ENCODE assay signal across 9 cellular contexts in genomic region chr4:971670-972500, GRCh38. TPM values are rescaled to one million over a fixed set of nuclear protein-coding genes. Genes with fewer than 3 reads are reported as not detected.
DNase-seq lines count a peak whose midpoint lies in the region; ATAC-seq, FAIRE-seq and TF ChIP-seq lines count a peak whose summit lies in the region.
"Had no signal": no experiment of that assay in that cellular context is flagged by ENCODE, and none has a peak within 500 bp of the region (broad histone marks: within the 10 kb centered on the region; RNA-seq: fewer than 3 reads in every experiment).

No MANE protein-coding gene starts in this region.

- H3K79me2 ChIP-seq in SK-N-SH (ENCODE audit: insufficient read depth) (peaks cover 18% of the 10 kb centered on the region; the same call in 1 of the 2 replicates), keratinocyte (ENCODE audit: control insufficient read depth, insufficient read depth, low read length) (no peaks in the 10 kb centered on the region)

- H3K9me3 ChIP-seq in SK-N-SH (no peaks in the 10 kb centered on the region), keratinocyte (ENCODE audit: control insufficient read depth, low read depth, low read length) (no peaks in the 10 kb centered on the region)

- H3K4me3 Mint-ChIP-seq in activated CD8-positive, alpha-beta T cell treated with anti-CD3 and anti-CD28 coated beads, Interleukin-2, amount 10 ng/mL, durations not matched to agents 7 days and 5 days = peak overlapping the region; percentile 52
- peak overlapping the region; percentile 69 to 83 for H3K4me3 Mint-ChIP-seq in stimulated activated naive B cell treated with anti-CD40 and anti-IgM and Interleukin-4, amounts not matched to agents 10 μg/mL and 1 μg/mL and 100 μg/mL, for 72 hours

- H3K27me3 ChIP-seq in SK-N-SH (ENCODE audit: insufficient read depth) (no peaks in the 10 kb centered on the region), keratinocyte (ENCODE audit: control insufficient read depth, extremely low read depth, insufficient read depth, low read length) (peaks cover 5% of the 10 kb centered on the region)

- H3F3A ChIP-seq in SK-N-SH (replicated peaks; ENCODE audit: insufficient read depth) = no peaks in the 10 kb centered on the region

- ATAC-seq in SK-N-SH treated with all-trans-retinoic acid at 6 μM for 48 hours = no peak
- no peak for ATAC-seq in activated CD8-positive, alpha-beta T cell treated with anti-CD3 and anti-CD28 coated beads, Interleukin-2, amount 10 ng/mL, durations not matched to agents 7 days and 5 days
- ATAC-seq in stimulated activated naive B cell treated with anti-CD40 and anti-IgM and Interleukin-4, amounts not matched to agents 10 μg/mL and 1 μg/mL and 100 μg/mL, for 72 hours (replicated peaks) = no peak
- no peak for ATAC-seq in GM21825 (IDR thresholded peaks at IDR 0.05; ENCODE audit: unreplicated experiment)

- H3K4me1 Mint-ChIP-seq in activated CD8-positive, alpha-beta T cell treated with anti-CD3 and anti-CD28 coated beads, Interleukin-2, amount 10 ng/mL, durations not matched to agents 7 days and 5 days (ENCODE audit: low read depth) = peaks cover 25% of the 10 kb centered on the region
- H3K4me1 Mint-ChIP-seq in stimulated activated naive B cell treated with anti-CD40 and anti-IgM and Interleukin-4, amounts not matched to agents 10 μg/mL and 1 μg/mL and 100 μg/mL, for 72 hours = peaks cover 9 to 31% of the 10 kb centered on the region in 2 donors

- no peak for TF ChIP-seq EP300 in SK-N-SH (IDR thresholded peaks at IDR 0.05; ENCODE audit: borderline replicate concordance in 1 of 2, low read depth in 1 of 2, low read length in 1 of 2)

- peak overlapping the region; percentile 99 for H3K4me2 ChIP-seq in SK-N-SH
- H3K4me2 ChIP-seq in keratinocyte (ENCODE audit: control insufficient read depth, extremely low read depth, insufficient read depth, low read depth, low read length) = peak overlapping the region; percentile 80

- H3K36me3 ChIP-seq in SK-N-SH (replicated peaks in 1 of 2; ENCODE audit: control insufficient read depth in 1 of 2, insufficient read depth in 2 of 2, low read length in 1 of 2) (peaks cover 0 to under 1% of the 10 kb centered on the region in 2 experiments), keratinocyte (ENCODE audit: control insufficient read depth in 2 of 2, extremely low read depth in 1 of 2, insufficient read depth in 2 of 2, low read length in 2 of 2) (peaks cover 0 to 2% of the 10 kb centered on the region in 2 experiments)

- dilution Hi-C loops in keratinocyte (cut with MboI; ENCODE audit: extremely low pct_ligation_motif_present, low sequenced_read_pairs) = no loop called here

- H3K27me3 Mint-ChIP-seq in activated CD8-positive, alpha-beta T cell treated with anti-CD3 and anti-CD28 coated beads, Interleukin-2, amount 10 ng/mL, durations not matched to agents 7 days and 5 days (ENCODE audit: low read depth) = no peaks in the 10 kb centered on the region
- no peaks in the 10 kb centered on the region for H3K27me3 Mint-ChIP-seq in stimulated activated naive B cell treated with anti-CD40 and anti-IgM and Interleukin-4, amounts not matched to agents 10 μg/mL and 1 μg/mL and 100 μg/mL, for 72 hours

- no peak for FAIRE-seq in keratinocyte (lab: Jason Lieb, UNC)

- H3K4me3 ChIP-seq in SK-N-SH (ENCODE audit: low read depth in 2 of 2, low read length in 1 of 2) (peak overlapping the region; percentile 80 to 85), keratinocyte (ENCODE audit: control insufficient read depth in 2 of 3, extremely low read depth in 1 of 3, insufficient read depth in 2 of 3, low read depth in 1 of 3, low read length in 3 of 3) (peak overlapping the region; percentile 63 to 74 (median 71))

- TF ChIP-seq RAD21 in SK-N-SH (IDR thresholded peaks at IDR 0.05; ENCODE audit: low read length) = no peak

- H2AFZ ChIP-seq in SK-N-SH (ENCODE audit: low read depth) (no peak overlapping the region), keratinocyte (ENCODE audit: control insufficient read depth, low read length) (no peak overlapping the region)

- H3K36me3 Mint-ChIP-seq in activated CD8-positive, alpha-beta T cell treated with anti-CD3 and anti-CD28 coated beads, Interleukin-2, amount 10 ng/mL, durations not matched to agents 7 days and 5 days (ENCODE audit: low read depth) = no peaks in the 10 kb centered on the region
- H3K36me3 Mint-ChIP-seq in stimulated activated naive B cell treated with anti-CD40 and anti-IgM and Interleukin-4, amounts not matched to agents 10 μg/mL and 1 μg/mL and 100 μg/mL, for 72 hours = peaks cover 1 to 6% of the 10 kb centered on the region in 2 donors

- POLR2A ChIA-PET in SK-N-SH (lab: Yijun Ruan, JAX) = interaction anchor here (1.1 kb wide), 1 partner anchor 15 kb away, joined by 5 read pairs; the partner anchor contains the start of gene IDUA
- POLR2A ChIA-PET in activated CD8-positive, alpha-beta T cell treated with anti-CD3 and anti-CD28 coated beads, Interleukin-2, amount 10 ng/mL, durations not matched to agents 7 days and 5 days (lab: Charles Lee) = interaction anchor here (1.2 to 1.6 kb wide), 2 partner anchors 39 to 40 kb away, joined by 4 read pairs; partner anchors contain the start of genes GAK and TMEM175

- DNase-seq in SK-N-SH (no peak), keratinocyte (ENCODE audit: low read depth, low spot score) (no peak), NCI-H1436 (lab: John Stamatoyannopoulos, UW) (no peak), pons (ENCODE audit: low spot score) (no peak)
- no peak for DNase-seq in activated CD8-positive, alpha-beta T cell treated with anti-CD3 and anti-CD28 coated beads, Interleukin-2, amount 10 ng/mL, durations not matched to agents 7 days and 5 days
- DNase-seq in stimulated activated naive B cell treated with anti-CD40 and anti-IgM and Interleukin-4, amounts not matched to agents 10 μg/mL and 1 μg/mL and 100 μg/mL, for 72 hours = no peak
- DNase-seq: NCI-H187 treated with DMSO at 0.1 percent for 48 hours had no signal

- no peaks in the 10 kb centered on the region for H3K9me2 ChIP-seq in SK-N-SH

- H4K20me1 ChIP-seq in SK-N-SH (ENCODE audit: insufficient read depth) (peaks cover 18% of the 10 kb centered on the region), keratinocyte (ENCODE audit: control insufficient read depth, extremely low read depth, insufficient read depth, low read length) (peaks cover 3% of the 10 kb centered on the region)

- TF ChIP-seq CTCF in SK-N-SH (IDR thresholded peaks at IDR 0.05) = no peak
- no peak for TF ChIP-seq CTCF in keratinocyte (optimal IDR thresholded peaks at IDR 0.05 in 1 of 3, IDR thresholded peaks at IDR 0.05 in 1 of 3, conservative IDR thresholded peaks at IDR 0.05 in 1 of 3; ENCODE audit: extremely low read depth in 1 of 3, insufficient read depth in 2 of 3, low read length in 3 of 3)

- H3K27ac ChIP-seq in SK-N-SH (ENCODE audit: low read depth in 2 of 2, low read length in 1 of 2) (no peak overlapping the region), keratinocyte (ENCODE audit: control insufficient read depth, insufficient read depth, low read length) (no peak overlapping the region)

- no peak overlapping the region for H3K27ac Mint-ChIP-seq in activated CD8-positive, alpha-beta T cell treated with anti-CD3 and anti-CD28 coated beads, Interleukin-2, amount 10 ng/mL, durations not matched to agents 7 days and 5 days
- H3K27ac Mint-ChIP-seq in stimulated activated naive B cell treated with anti-CD40 and anti-IgM and Interleukin-4, amounts not matched to agents 10 μg/mL and 1 μg/mL and 100 μg/mL, for 72 hours = no peak overlapping the region

- CTCF ChIA-PET in SK-N-SH (lab: Yijun Ruan, JAX) = interaction anchor here (0.7 to 1.6 kb wide), 2 partner anchors 15 to 27 kb away, joined by 3 read pairs; partner anchors contain the start of gene IDUA
- CTCF ChIA-PET in activated CD8-positive, alpha-beta T cell treated with anti-CD3 and anti-CD28 coated beads, Interleukin-2, amount 10 ng/mL, durations not matched to agents 7 days and 5 days (lab: Charles Lee) = interaction anchor here (1.7 kb wide), 1 partner anchor 229 kb away, joined by 4 read pairs; no protein-coding TSS in a partner anchor

- H3K9me3 Mint-ChIP-seq in activated CD8-positive, alpha-beta T cell treated with anti-CD3 and anti-CD28 coated beads, Interleukin-2, amount 10 ng/mL, durations not matched to agents 7 days and 5 days (ENCODE audit: insufficient read depth) = no peaks in the 10 kb centered on the region
- no peaks in the 10 kb centered on the region for H3K9me3 Mint-ChIP-seq in stimulated activated naive B cell treated with anti-CD40 and anti-IgM and Interleukin-4, amounts not matched to agents 10 μg/mL and 1 μg/mL and 100 μg/mL, for 72 hours

- H3K4me1 ChIP-seq in SK-N-SH (ENCODE audit: control insufficient read depth in 1 of 2, insufficient read depth in 2 of 2, low read depth in 1 of 2, low read length in 1 of 2) (peaks cover 7 to 18% of the 10 kb centered on the region in 2 experiments; a peak in 1 of 4 replicates), keratinocyte (ENCODE audit: control insufficient read depth, extremely low read depth, insufficient read depth, low read length) (peaks cover 19% of the 10 kb centered on the region)

- H3K9me1 ChIP-seq in keratinocyte (ENCODE audit: control insufficient read depth, extremely low read depth, insufficient read depth, low read length) = no peaks in the 10 kb centered on the region

- peak overlapping the region; percentile 61; the same call in 1 of the 2 replicates for H3K9ac ChIP-seq in SK-N-SH
- H3K9ac ChIP-seq in keratinocyte (ENCODE audit: control insufficient read depth, extremely low read depth, insufficient read depth, low read length) = peak overlapping the region; percentile 71

- 57% methylated on average over 5 of the region's 24 CpGs for WGBS in SK-N-SH (ENCODE audit: low lambda C conversion rate)

RNA-seq across cellular contexts. Expression of gene DGKQ, which starts 1.5 kb away (rescaled TPM):
- polyA plus RNA-seq in SK-N-SH (2012; rRNA removed) = 10.9 and 11.5 TPM in 2 replicates
- polyA plus RNA-seq in SK-N-SH (2012; cell fraction: cytosol; rRNA removed) = 3.3 and 6.8 TPM in 2 replicates
- 50.0 and 64.3 TPM in 2 replicates for polyA plus RNA-seq in SK-N-SH (2012; cell fraction: nucleus; rRNA removed)
- 10 to 100 TPM; 15.9 to 16.2 TPM for total RNA-seq in activated CD8-positive, alpha-beta T cell treated with anti-CD3 and anti-CD28 coated beads, Interleukin-2, amount 10 ng/mL, durations not matched to agents 7 days and 5 days
- polyA plus RNA-seq in keratinocyte = 5.3 to 11.3 TPM (median 5.9 TPM) in 3 replicates
- polyA plus RNA-seq in keratinocyte (2011; ENCODE audit: low read depth) = 3.0 TPM
- 3.5 and 9.1 TPM in 2 replicates for polyA plus RNA-seq in keratinocyte (2011; cell fraction: cytosol; rRNA removed)
- 22.9 and 30.3 TPM in 2 replicates for polyA plus RNA-seq in keratinocyte (2011; cell fraction: nucleus; rRNA removed)
- polyA plus RNA-seq in keratinocyte (2012; ENCODE audit: low replicate concordance) = 7.4 and 8.8 TPM in 2 replicates
- 5.9 to 10.4 TPM (median 8.3 TPM) in 3 replicates for polyA minus RNA-seq in keratinocyte
- 17.5 TPM for polyA minus RNA-seq in keratinocyte (2011; cell fraction: cytosol; rRNA and poly(A)+ RNA removed)
- polyA minus RNA-seq in keratinocyte (2011; cell fraction: nucleus; rRNA and poly(A)+ RNA removed) = 16.9 and 17.8 TPM in 2 replicates

RNA-seq across cellular contexts. Expression of gene IDUA, which starts 15.0 kb away (rescaled TPM):
- 24.4 and 32.1 TPM in 2 replicates for polyA plus RNA-seq in SK-N-SH (2012; rRNA removed)
- 5.1 and 7.1 TPM in 2 replicates for polyA plus RNA-seq in SK-N-SH (2012; cell fraction: cytosol; rRNA removed)
- polyA plus RNA-seq in SK-N-SH (2012; cell fraction: nucleus; rRNA removed) = 333 and 514 TPM in 2 replicates
- total RNA-seq in activated CD8-positive, alpha-beta T cell treated with anti-CD3 and anti-CD28 coated beads, Interleukin-2, amount 10 ng/mL, durations not matched to agents 7 days and 5 days = 10 to 100 TPM; 19.0 to 20.9 TPM
- 0.74 to 3.9 TPM (median 1.2 TPM) in 3 replicates for polyA plus RNA-seq in keratinocyte
- 5.5 TPM for polyA plus RNA-seq in keratinocyte (2011; ENCODE audit: low read depth)
- polyA plus RNA-seq in keratinocyte (2011; cell fraction: cytosol; rRNA removed) = 0.22 and 1.1 TPM in 2 replicates
- polyA plus RNA-seq in keratinocyte (2011; cell fraction: nucleus; rRNA removed) = 14.6 and 27.2 TPM in 2 replicates
- 1.7 and 6.6 TPM in 2 replicates for polyA plus RNA-seq in keratinocyte (2012; ENCODE audit: low replicate concordance)
- polyA minus RNA-seq in keratinocyte = 0.85 to 2.4 TPM (median 1.4 TPM) in 3 replicates
- 3.5 TPM for polyA minus RNA-seq in keratinocyte (2011; cell fraction: cytosol; rRNA and poly(A)+ RNA removed)
- 5.4 and 8.7 TPM in 2 replicates for polyA minus RNA-seq in keratinocyte (2011; cell fraction: nucleus; rRNA and poly(A)+ RNA removed)

RNA-seq across cellular contexts. Expression of gene SLC26A1, which starts 21.3 kb away (rescaled TPM):
- polyA plus RNA-seq in SK-N-SH (2012; rRNA removed) (0.05 and 0.08 TPM in 2 replicates), keratinocyte (not detected in 3 replicates)
- 0.04 and 0.13 TPM in 2 replicates for polyA plus RNA-seq in SK-N-SH (2012; cell fraction: cytosol; rRNA removed)
- polyA plus RNA-seq in SK-N-SH (2012; cell fraction: nucleus; rRNA removed) = 0.48 and 0.63 TPM in 2 replicates
- under 1 TPM in 1 of 2 experiments, not detected in 1; 0.45 TPM for total RNA-seq in activated CD8-positive, alpha-beta T cell treated with anti-CD3 and anti-CD28 coated beads, Interleukin-2, amount 10 ng/mL, durations not matched to agents 7 days and 5 days
- not detected for polyA plus RNA-seq in keratinocyte (2011; ENCODE audit: low read depth)
- polyA plus RNA-seq in keratinocyte (2011; cell fraction: cytosol; rRNA removed) = not detected in 2 replicates
- polyA plus RNA-seq in keratinocyte (2011; cell fraction: nucleus; rRNA removed) = not detected in 2 replicates
- 0.18 and 0.69 TPM in 2 replicates for polyA plus RNA-seq in keratinocyte (2012; ENCODE audit: low replicate concordance)
- polyA minus RNA-seq in keratinocyte = not detected in 3 replicates
- not detected for polyA minus RNA-seq in keratinocyte (2011; cell fraction: cytosol; rRNA and poly(A)+ RNA removed)
- polyA minus RNA-seq in keratinocyte (2011; cell fraction: nucleus; rRNA and poly(A)+ RNA removed) = not detected in 2 replicates

RNA-seq across cellular contexts. Expression of gene FGFRL1, which starts 39.5 kb away (rescaled TPM):
- polyA plus RNA-seq in SK-N-SH (2012; rRNA removed) = 18.9 and 22.5 TPM in 2 replicates
- polyA plus RNA-seq in SK-N-SH (2012; cell fraction: cytosol; rRNA removed) = 11.5 and 26.0 TPM in 2 replicates
- polyA plus RNA-seq in SK-N-SH (2012; cell fraction: nucleus; rRNA removed) = 32.3 and 42.1 TPM in 2 replicates
- 10 to 100 TPM in 1 of 2 experiments, 1 to 10 TPM in 1; 8.1 to 10.1 TPM for total RNA-seq in activated CD8-positive, alpha-beta T cell treated with anti-CD3 and anti-CD28 coated beads, Interleukin-2, amount 10 ng/mL, durations not matched to agents 7 days and 5 days
- polyA plus RNA-seq in keratinocyte = 2.8 to 8.1 TPM (median 4.9 TPM) in 3 replicates
- 1.9 TPM for polyA plus RNA-seq in keratinocyte (2011; ENCODE audit: low read depth)
- polyA plus RNA-seq in keratinocyte (2011; cell fraction: cytosol; rRNA removed) = 8.3 and 9.7 TPM in 2 replicates
- 13.6 and 16.4 TPM in 2 replicates for polyA plus RNA-seq in keratinocyte (2011; cell fraction: nucleus; rRNA removed)
- polyA plus RNA-seq in keratinocyte (2012; ENCODE audit: low replicate concordance) = 4.2 and 8.0 TPM in 2 replicates
- polyA minus RNA-seq in keratinocyte = 28.4 to 43.9 TPM (median 33.5 TPM) in 3 replicates
- polyA minus RNA-seq in keratinocyte (2011; cell fraction: cytosol; rRNA and poly(A)+ RNA removed) = 11.7 TPM
- polyA minus RNA-seq in keratinocyte (2011; cell fraction: nucleus; rRNA and poly(A)+ RNA removed) = 7.8 and 10.3 TPM in 2 replicates

RNA-seq across cellular contexts. Expression of gene TMEM175, which starts 39.6 kb away (rescaled TPM):
- polyA plus RNA-seq in SK-N-SH (2012; rRNA removed) = 43.1 and 54.2 TPM in 2 replicates
- 12.9 and 16.8 TPM in 2 replicates for polyA plus RNA-seq in SK-N-SH (2012; cell fraction: cytosol; rRNA removed)
- 280 and 427 TPM in 2 replicates for polyA plus RNA-seq in SK-N-SH (2012; cell fraction: nucleus; rRNA removed)
- 10 to 100 TPM; 27.2 to 30.1 TPM for total RNA-seq in activated CD8-positive, alpha-beta T cell treated with anti-CD3 and anti-CD28 coated beads, Interleukin-2, amount 10 ng/mL, durations not matched to agents 7 days and 5 days
- polyA plus RNA-seq in keratinocyte = 23.2 to 31.3 TPM (median 24.3 TPM) in 3 replicates
- 2.5 TPM for polyA plus RNA-seq in keratinocyte (2011; ENCODE audit: low read depth)
- polyA plus RNA-seq in keratinocyte (2011; cell fraction: cytosol; rRNA removed) = 9.8 and 13.4 TPM in 2 replicates
- 157 and 181 TPM in 2 replicates for polyA plus RNA-seq in keratinocyte (2011; cell fraction: nucleus; rRNA removed)
- polyA plus RNA-seq in keratinocyte (2012; ENCODE audit: low replicate concordance) = 20.4 and 22.3 TPM in 2 replicates
- polyA minus RNA-seq in keratinocyte = 17.3 to 36.9 TPM (median 22.9 TPM) in 3 replicates
- polyA minus RNA-seq in keratinocyte (2011; cell fraction: cytosol; rRNA and poly(A)+ RNA removed) = 14.0 TPM
- polyA minus RNA-seq in keratinocyte (2011; cell fraction: nucleus; rRNA and poly(A)+ RNA removed) = 31.0 and 54.2 TPM in 2 replicates
